9 cellular contexts compared by ENCODE assay signal in genomic region chr4:47383829-47384427, GRCh38.
DNase-seq lines count a peak whose midpoint lies in the region; FAIRE-seq and TF ChIP-seq lines count a peak whose summit lies in the region.
"Had no signal": no experiment of that assay in that cellular context is flagged by ENCODE, and none has a peak within 500 bp of the region (broad histone marks: within the 10 kb centered on the region; RNA-seq: fewer than 3 reads in every experiment).

No MANE protein-coding gene starts in this region.

- DNase-seq in HT1080 (ENCODE audit: low read depth) (peak; percentile 31), RWPE1 (ENCODE audit: low spot score) (peak; percentile 18), fibroblast of the aortic adventitia (ENCODE audit: low read depth) (peak; percentile 69), thyroid gland (no peak), islet precursor cell (no peak), GM19238 (ENCODE audit: insufficient read length, low spot score) (no peak)
- DNase-seq in activated T-cell treated with anti-CD3 and anti-CD28 coated beads, Interleukin-2, amount 50 U/mL, for 1 hour = no peak
- DNase-seq: activated B cell treated with CpG ODN at 0.5 μM for 24 hours had no signal

- H3K4me3 ChIP-seq in fibroblast of the aortic adventitia (ENCODE audit: low read depth, low read length) (no peak overlapping the region), thyroid gland (replicated peaks in 1 of 3) (no peak overlapping the region)

- no peaks in the 10 kb centered on the region for H3K9me3 ChIP-seq in thyroid gland

- no peak for TF ChIP-seq POLR2A in thyroid gland (IDR thresholded peaks at IDR 0.05)

- TF ChIP-seq CTCF in RWPE1 (conservative IDR thresholded peaks at IDR 0.05; ENCODE audit: low read depth) (peak; percentile 60), fibroblast of the aortic adventitia (IDR thresholded peaks at IDR 0.05; ENCODE audit: insufficient read depth, low read length) (peak; percentile 50), thyroid gland (IDR thresholded peaks at IDR 0.05) (peak in 4 of 6 experiments; percentile 16 to 69 (median 64))

- CTCF ChIA-PET in RWPE1 (lab: Yijun Ruan, JAX) = interaction anchor here (0.6 to 1.6 kb wide), 3 partner anchors 539 to 632 kb away, joined by 3 to 7 read pairs (median 3); no protein-coding TSS in a partner anchor

- intact Hi-C loops in thyroid gland (cut with DNase I) = loop anchor here (10.0 kb wide), 1 partner anchor 539 kb away; no protein-coding TSS in a partner anchor

- H3K27ac ChIP-seq in RWPE1 (no peak overlapping the region), thyroid gland (no peak overlapping the region)

- no peaks in the 10 kb centered on the region for H3K27me3 ChIP-seq in thyroid gland

- POLR2A ChIA-PET in RWPE1 (lab: Yijun Ruan, JAX; ENCODE audit: low non-redundant PET) = no interaction called here

- WGBS in thyroid gland, 2 donors = 3 to 4% methylated on average over 4 of the region's 4 CpGs

- no peaks in the 10 kb centered on the region for H3K36me3 ChIP-seq in thyroid gland

- H3K4me1 ChIP-seq in thyroid gland = no peaks in the 10 kb centered on the region

- FAIRE-seq in G401.6 (lab: Jason Lieb, UNC) = peak; percentile 94

Comparison
In these comparisons a context has a peak if more than half of its experiments do, and no peak if none do; other contexts are left out.
1. DNase-seq: peak in HT1080 (single experiment), RWPE1 (single experiment) and fibroblast of the aortic adventitia (single experiment); none in thyroid gland (0 of 2), activated T-cell treated with anti-CD3 and anti-CD28 coated beads, Interleukin-2, amount 50 U/mL, for 1 hour (single experiment), islet precursor cell (single experiment) and GM19238 (single experiment).
2. Peak in every context shown above with its lines, with median percentiles within 50 percentile points of each other: CTCF ChIP-seq.